In genomic region chr10:103651783-103652476, GRCh38 we compare ENCODE assay signal across 15 cellular contexts.
DNase-seq lines count a peak whose midpoint lies in the region; ATAC-seq and TF ChIP-seq lines count a peak whose summit lies in the region.
"Had no signal": no experiment of that assay in that cellular context is flagged by ENCODE, and none has a peak within 500 bp of the region (broad histone marks: within the 10 kb centered on the region; RNA-seq: fewer than 3 reads in every experiment).

No MANE protein-coding gene starts in this region.

- intact Hi-C loops in gastrocnemius medialis (cut with DNase I; ENCODE audit: low total_unique reads) = no loop called here

- peaks cover 67 to 75% of the 10 kb centered on the region in 2 donors for H3K4me1 ChIP-seq in gastrocnemius medialis

- no peaks in the 10 kb centered on the region for H3K9me3 ChIP-seq in gastrocnemius medialis

- no peak overlapping the region for H3K4me3 ChIP-seq in gastrocnemius medialis

- ATAC-seq in left lobe of liver (peak; percentile 63), gastrocnemius medialis (no peak), esophagus mucosa (no peak), HG03520 (IDR thresholded peaks at IDR 0.05; ENCODE audit: unreplicated experiment) (no peak), GM21717 (IDR thresholded peaks at IDR 0.05; ENCODE audit: unreplicated experiment) (no peak)
- ATAC-seq: Panc1 had no signal

- TF ChIP-seq CTCF in gastrocnemius medialis (IDR thresholded peaks at IDR 0.05 in 4 of 5, conservative IDR thresholded peaks at IDR 0.05 in 1 of 5) = no peak

- peak overlapping the region; percentile 14 for H3K27ac ChIP-seq in cingulate gyrus (ENCODE audit: low read depth, low read length)
- peak overlapping the region; percentile 61 to 80 (median 78) for H3K27ac ChIP-seq in gastrocnemius medialis

- H3K36me3 ChIP-seq in gastrocnemius medialis = no peaks in the 10 kb centered on the region

- H3K27me3 ChIP-seq in gastrocnemius medialis = no peaks in the 10 kb centered on the region

- no peak for TF ChIP-seq POLR2A in gastrocnemius medialis (IDR thresholded peaks at IDR 0.05)

- in situ Hi-C loops in G401 (cut with HindIII; ENCODE audit: low sequenced_read_pairs) (no loop called here), gastrocnemius medialis (cut with MboI; ENCODE audit: low sequenced_read_pairs in 4 of 4) (no loop called here)

- DNase-seq in G401 (ENCODE audit: low spot score) = peak; percentile 71
- DNase-seq in left lobe of liver (ENCODE audit: low spot score) = peak; percentile 93
- DNase-seq in gastrocnemius medialis = peak in 1 of 2 donors; percentile 44
- DNase-seq in SKM-1 treated with dmso at 0.1 percent for 144 hours (lab: John Stamatoyannopoulos, UW; ENCODE audit: unreplicated experiment) = no peak
- DNase-seq: activated CD4-positive, alpha-beta T cell treated with anti-CD3 and anti-CD28 coated beads for 4 hours; activated T-cell treated with anti-CD3 and anti-CD28 coated beads, Interleukin-2, amount 50 U/mL, for 24 hours; foreskin fibroblast; Karpas-422; NCI-H524; stimulated activated CD4-positive, alpha-beta T cell treated with anti-CD3 and anti-CD28 coated beads, Interleukin-4, amount 100 ng/mL, for 24 hours had no signal
